In the genomic region with DNA sequence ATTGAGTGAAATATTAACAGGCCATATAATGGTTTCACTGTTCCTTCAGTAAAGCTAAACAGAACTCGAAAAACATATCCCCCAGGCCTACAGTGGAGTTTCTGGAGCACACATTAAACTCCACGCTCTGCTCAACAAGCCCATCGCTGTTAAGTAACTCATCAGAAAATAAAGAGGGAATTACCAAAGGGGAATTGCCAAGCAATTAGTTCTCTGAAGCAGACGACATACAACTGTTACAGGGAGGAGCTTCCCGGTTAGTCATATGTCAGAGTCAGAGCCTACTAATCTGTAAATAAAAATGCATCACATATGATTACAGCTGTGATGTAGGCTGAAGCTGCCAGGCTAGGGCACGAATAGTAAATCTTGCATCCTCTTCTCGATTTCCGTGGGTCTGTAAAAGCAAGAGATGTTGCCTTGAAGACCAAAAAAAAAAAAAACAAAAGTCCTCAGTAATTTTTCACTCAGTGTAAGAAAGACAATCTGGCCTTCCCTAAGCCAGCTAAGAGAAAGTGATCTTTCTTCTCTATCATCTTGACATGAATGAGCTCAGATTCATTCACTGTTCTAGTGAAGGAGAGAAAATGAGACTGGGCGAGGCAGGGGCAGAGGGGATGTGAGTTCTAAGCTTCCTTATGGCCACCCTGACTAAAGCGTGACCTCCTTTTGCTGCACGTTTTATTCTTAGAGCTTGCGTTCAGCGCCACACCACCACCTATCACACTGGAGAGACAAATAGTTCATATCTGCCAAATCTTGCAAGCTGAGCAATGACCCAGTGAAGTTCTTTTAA, we compare ENCODE assay signal across 10 cellular contexts. TPM values are rescaled to one million over a fixed set of nuclear protein-coding genes. Genes with fewer than 3 reads are reported as not detected.
DNase-seq lines count a peak whose midpoint lies in the region; ATAC-seq and TF ChIP-seq lines count a peak whose summit lies in the region.
"Had no signal": no experiment of that assay in that cellular context is flagged by ENCODE, and none has a peak within 500 bp of the region (broad histone marks: within the 10 kb centered on the region; RNA-seq: fewer than 3 reads in every experiment).

No MANE protein-coding gene starts in this region.

- H3K9me3 Mint-ChIP-seq in activated naive CD8-positive, alpha-beta T cell treated with anti-CD3 and anti-CD28 coated beads, Interleukin-2, amount 50 U/mL, for 24 hours = no peaks in the 10 kb centered on the region
- no peaks in the 10 kb centered on the region for H3K9me3 Mint-ChIP-seq in activated naive CD8-positive, alpha-beta T cell treated with anti-CD3 and anti-CD28 coated beads for 36 hours

- no peaks in the 10 kb centered on the region for H3K9me3 ChIP-seq in upper lobe of right lung

- peak overlapping the region; percentile 39 for H3K27ac ChIP-seq in upper lobe of right lung

- no peak overlapping the region for H3K4me3 ChIP-seq in upper lobe of right lung

- intact Hi-C loops in upper lobe of right lung (cut with DNase I) = no loop called here

- peak; percentile 80 for ATAC-seq in activated naive CD8-positive, alpha-beta T cell treated with anti-CD3 and anti-CD28 coated beads, Interleukin-2, amount 50 U/mL, for 24 hours
- ATAC-seq in upper lobe of right lung (no peak), HG02759 (IDR thresholded peaks at IDR 0.05; ENCODE audit: unreplicated experiment) (no peak)

- no peak for DNase-seq in activated naive CD8-positive, alpha-beta T cell treated with anti-CD3 and anti-CD28 coated beads, Interleukin-2, amount 50 U/mL, for 24 hours
- no peak for DNase-seq in activated naive CD8-positive, alpha-beta T cell treated with anti-CD3 and anti-CD28 coated beads for 36 hours
- DNase-seq in cerebellum (ENCODE audit: low spot score) (peak; percentile 44), left kidney (ENCODE audit: low read depth, low spot score) (peak; percentile 70), upper lobe of right lung (no peak), NCI-H2227 (lab: John Stamatoyannopoulos, UW; ENCODE audit: unreplicated experiment) (no peak), pons (ENCODE audit: low spot score) (no peak)
- DNase-seq: NCI-H748 treated with DMSO at 0.1 percent for 48 hours; stimulated activated naive CD4-positive, alpha-beta T cell treated with Interleukin-2 at 50 U/mL for 16 hours had no signal

- peak overlapping the region; percentile 25 for H3K27ac Mint-ChIP-seq in activated naive CD8-positive, alpha-beta T cell treated with anti-CD3 and anti-CD28 coated beads, Interleukin-2, amount 50 U/mL, for 24 hours
- no peak overlapping the region for H3K27ac Mint-ChIP-seq in activated naive CD8-positive, alpha-beta T cell treated with anti-CD3 and anti-CD28 coated beads for 36 hours

- peaks cover 49% of the 10 kb centered on the region for H3K4me1 Mint-ChIP-seq in activated naive CD8-positive, alpha-beta T cell treated with anti-CD3 and anti-CD28 coated beads, Interleukin-2, amount 50 U/mL, for 24 hours
- peaks cover 36% of the 10 kb centered on the region for H3K4me1 Mint-ChIP-seq in activated naive CD8-positive, alpha-beta T cell treated with anti-CD3 and anti-CD28 coated beads for 36 hours

- H3K4me3 Mint-ChIP-seq in activated naive CD8-positive, alpha-beta T cell treated with anti-CD3 and anti-CD28 coated beads, Interleukin-2, amount 50 U/mL, for 24 hours = no peak overlapping the region
- no peak overlapping the region for H3K4me3 Mint-ChIP-seq in activated naive CD8-positive, alpha-beta T cell treated with anti-CD3 and anti-CD28 coated beads for 36 hours

- H3K27me3 ChIP-seq in upper lobe of right lung = no peaks in the 10 kb centered on the region

- H3K36me3 ChIP-seq in upper lobe of right lung = peaks cover 11% of the 10 kb centered on the region

- no peak for TF ChIP-seq CTCF in upper lobe of right lung (IDR thresholded peaks at IDR 0.05)

- peaks cover 48% of the 10 kb centered on the region for H3K4me1 ChIP-seq in upper lobe of right lung

- H3K27me3 Mint-ChIP-seq in activated naive CD8-positive, alpha-beta T cell treated with anti-CD3 and anti-CD28 coated beads, Interleukin-2, amount 50 U/mL, for 24 hours = no peaks in the 10 kb centered on the region
- no peaks in the 10 kb centered on the region for H3K27me3 Mint-ChIP-seq in activated naive CD8-positive, alpha-beta T cell treated with anti-CD3 and anti-CD28 coated beads for 36 hours

- peaks cover 30% of the 10 kb centered on the region for H3K36me3 Mint-ChIP-seq in activated naive CD8-positive, alpha-beta T cell treated with anti-CD3 and anti-CD28 coated beads, Interleukin-2, amount 50 U/mL, for 24 hours (ENCODE audit: low read depth)
- H3K36me3 Mint-ChIP-seq in activated naive CD8-positive, alpha-beta T cell treated with anti-CD3 and anti-CD28 coated beads for 36 hours = peaks cover 42% of the 10 kb centered on the region

RNA-seq across cellular contexts. Expression of gene ATXN1, which starts 13.8 kb away (rescaled TPM):
- 10 to 100 TPM; 27.8 to 32.8 TPM for total RNA-seq in activated naive CD8-positive, alpha-beta T cell treated with anti-CD3 and anti-CD28 coated beads for 36 hours
- 38.8 TPM for total RNA-seq in cerebellum
- total RNA-seq in upper lobe of right lung = 71.2 TPM

Comparison
In these comparisons a context has a peak if more than half of its experiments do, and no peak if none do; other contexts are left out.
1. DNase-seq: peak in cerebellum (single experiment) and left kidney (single experiment); none in activated naive CD8-positive, alpha-beta T cell treated with anti-CD3 and anti-CD28 coated beads, Interleukin-2, amount 50 U/mL, for 24 hours (single experiment), activated naive CD8-positive, alpha-beta T cell treated with anti-CD3 and anti-CD28 coated beads for 36 hours (single experiment), upper lobe of right lung (single experiment), NCI-H2227 (single experiment) and pons (single experiment).